ENCODE assay signal across 22 cellular contexts in the genomic region with DNA sequence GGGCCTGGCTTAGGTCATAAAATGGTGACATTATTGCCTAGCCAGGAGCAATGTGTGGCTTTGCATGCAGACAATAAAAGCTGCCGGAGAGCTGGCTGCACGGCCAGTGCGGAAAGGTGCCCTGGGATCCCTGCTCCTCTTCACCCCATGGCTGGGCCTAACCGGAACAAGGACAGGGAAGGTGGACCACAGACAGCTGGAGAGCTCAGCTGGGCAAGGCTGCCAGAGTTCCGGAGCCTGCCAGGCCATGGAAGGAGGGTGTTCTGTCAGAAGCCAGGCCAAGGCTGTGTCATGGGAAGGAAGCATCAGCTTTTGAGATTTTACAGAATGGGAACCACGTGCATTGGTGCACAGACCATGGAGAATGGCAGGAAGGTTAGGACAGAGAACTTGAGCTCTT. TPM values are rescaled to one million over a fixed set of nuclear protein-coding genes. Genes with fewer than 3 reads are reported as not detected.
DNase-seq lines count a peak whose midpoint lies in the region; ATAC-seq and TF ChIP-seq lines count a peak whose summit lies in the region.
"Had no signal": no experiment of that assay in that cellular context is flagged by ENCODE, and none has a peak within 500 bp of the region (broad histone marks: within the 10 kb centered on the region; RNA-seq: fewer than 3 reads in every experiment).

No MANE protein-coding gene starts in this region.

- H3K27me3 ChIP-seq in Caco-2 (replicated peaks; ENCODE audit: control insufficient read depth, insufficient read depth, low read length) (no peaks in the 10 kb centered on the region), skeletal muscle tissue (ENCODE audit: control insufficient read depth in 3 of 3, insufficient read depth in 3 of 3, low read length in 3 of 3) (no peaks in the 10 kb centered on the region)
- H3K27me3 ChIP-seq: body of pancreas had no signal

- no peak for TF ChIP-seq CTCF in Caco-2 (IDR thresholded peaks at IDR 0.05; ENCODE audit: insufficient read depth in 1 of 2, low read depth in 1 of 2, low read length in 1 of 2, severe bottlenecking in 1 of 2, unreplicated experiment in 1 of 2)

- peak overlapping the region; percentile 64 for H3K27ac Mint-ChIP-seq in Caco-2 (ENCODE audit: unreplicated experiment)
- H3K27ac Mint-ChIP-seq: activated T-helper 2 cell treated with anti-CD3 and anti-CD28 coated beads, Interferon-gamma antibody, Interleukin-2, Interleukin-4, amounts not matched to agents 10 μg/mL and 5 μg/mL and 100 μg/mL, durations not matched to agents 14 hours and 24 hours and 36 hours; CD8-positive, alpha-beta T cell; mesothelial cell of epicardium had no signal

- no peaks in the 10 kb centered on the region for H3K36me3 ChIP-seq in Caco-2 (ENCODE audit: control insufficient read depth, insufficient read depth, low read length)
- H3K36me3 ChIP-seq in skeletal muscle tissue (ENCODE audit: control insufficient read depth in 3 of 3, insufficient read depth in 3 of 3, low read length in 3 of 3) = peaks cover 14 to 38% (median 15%) of the 10 kb centered on the region in 3 donors

- peaks cover 9% of the 10 kb centered on the region for H3K4me1 Mint-ChIP-seq in Caco-2 (ENCODE audit: low read depth, unreplicated experiment)

- no peak overlapping the region for H3K4me3 Mint-ChIP-seq in Caco-2 (ENCODE audit: unreplicated experiment)
- H3K4me3 Mint-ChIP-seq: CD8-positive, alpha-beta T cell; mesothelial cell of epicardium; neural crest cell had no signal

- CTCF ChIA-PET in Caco-2 (lab: Charles Lee) = interaction anchor here (0.8 to 2.0 kb wide), 9 partner anchors 9 to 590 kb away, joined by 3 to 11 read pairs (median 5); partner anchors contain the start of gene TP53INP2

- peak overlapping the region; percentile 34 for H3K27ac ChIP-seq in angular gyrus (ENCODE audit: low read depth, low read length)
- no peak overlapping the region for H3K27ac ChIP-seq in skeletal muscle tissue (ENCODE audit: low read depth, low read length)
- H3K27ac ChIP-seq: body of pancreas had no signal

- H3K9ac ChIP-seq in skeletal muscle tissue (ENCODE audit: low read depth in 1 of 3, low read length in 3 of 3) = peak overlapping the region in 2 of 3 donors; percentile 17 to 27

- H3K9me3 ChIP-seq in Caco-2 (no peaks in the 10 kb centered on the region), skeletal muscle tissue (ENCODE audit: control insufficient read depth in 3 of 3, low read length in 3 of 3) (no peaks in the 10 kb centered on the region)
- H3K9me3 ChIP-seq: body of pancreas had no signal

- no peaks in the 10 kb centered on the region for H3K27me3 Mint-ChIP-seq in Caco-2 (ENCODE audit: insufficient read depth, unreplicated experiment)

- H3K4me1 ChIP-seq in Caco-2 = peaks cover 20% of the 10 kb centered on the region
- H3K4me1 ChIP-seq in skeletal muscle tissue (ENCODE audit: control insufficient read depth in 3 of 3, insufficient read depth in 3 of 3, low read length in 3 of 3) = peaks cover 23 to 36% (median 34%) of the 10 kb centered on the region in 3 donors
- H3K4me1 ChIP-seq: body of pancreas had no signal

- no peaks in the 10 kb centered on the region for H3K9me3 Mint-ChIP-seq in Caco-2 (ENCODE audit: unreplicated experiment)
- H3K9me3 Mint-ChIP-seq: activated T-helper 2 cell treated with anti-CD3 and anti-CD28 coated beads, Interferon-gamma antibody, Interleukin-2, Interleukin-4, amounts not matched to agents 10 μg/mL and 5 μg/mL and 100 μg/mL, durations not matched to agents 14 hours and 24 hours and 36 hours; CD8-positive, alpha-beta T cell; mesothelial cell of epicardium; neural crest cell had no signal

- intact Hi-C loops in Caco-2 (cut with micrococcal nuclease; ENCODE audit: unreplicated experiment) = no loop called here

- no peak for ATAC-seq in GM18873 (IDR thresholded peaks at IDR 0.05; ENCODE audit: low FRiP score, unreplicated experiment)
- ATAC-seq: CD8-positive, alpha-beta T cell had no signal

- DNase-seq in Caco-2 (no peak), islet precursor cell (peak; percentile 48), NCI-H128 (lab: John Stamatoyannopoulos, UW; ENCODE audit: unreplicated experiment) (no peak), cerebellar cortex (ENCODE audit: low spot score) (no peak)
- no peak for DNase-seq in effector CD8-positive, alpha-beta T cell (lab: John Stamatoyannopoulos, UW)
- DNase-seq: activated CD4-positive, alpha-beta T cell treated with anti-CD3 and anti-CD28 coated beads for 1 hour; body of pancreas; DMS53; GF-D8; GOT3; KBM-7; NCI-H1694 treated with DMSO at 0.1 percent for 48 hours; SHP77 treated with DMSO at 0.1 percent for 48 hours; stimulated activated CD8-positive, alpha-beta memory T cell treated with anti-CD3 and anti-CD28 coated beads, Interleukin-4, amount 100 ng/mL, for 48 hours had no signal

- H3K4me3 ChIP-seq in Caco-2 (ENCODE audit: low read depth, low read length) = no peak overlapping the region
- H3K4me3 ChIP-seq in skeletal muscle tissue (ENCODE audit: low read length in 3 of 3) = no peak overlapping the region
- H3K4me3 ChIP-seq: body of pancreas had no signal

- peaks cover 10% of the 10 kb centered on the region for H3K36me3 Mint-ChIP-seq in Caco-2 (ENCODE audit: insufficient read depth, unreplicated experiment)

- BruUV-seq in Caco-2 (replicated peaks; lab: Mats Ljungman, UMichigan) = no TSS peak

- POLR2A ChIA-PET in Caco-2 (lab: Charles Lee) = interaction anchor here (0.8 kb wide), 1 partner anchor 121 kb away, joined by 3 read pairs; the partner anchor contains the start of gene TP53INP2

RNA-seq across cellular contexts. Expression of gene MAP1LC3A, which starts 25.0 kb away (rescaled TPM):
- total RNA-seq in Caco-2 (2022) (0.88 and 0.95 TPM in 2 replicates), skeletal muscle tissue (11.0 TPM)
- total RNA-seq: OCI-LY7 had no signal
